Comparison of ENCODE assay signal across 1 cellular context in the genomic region with DNA sequence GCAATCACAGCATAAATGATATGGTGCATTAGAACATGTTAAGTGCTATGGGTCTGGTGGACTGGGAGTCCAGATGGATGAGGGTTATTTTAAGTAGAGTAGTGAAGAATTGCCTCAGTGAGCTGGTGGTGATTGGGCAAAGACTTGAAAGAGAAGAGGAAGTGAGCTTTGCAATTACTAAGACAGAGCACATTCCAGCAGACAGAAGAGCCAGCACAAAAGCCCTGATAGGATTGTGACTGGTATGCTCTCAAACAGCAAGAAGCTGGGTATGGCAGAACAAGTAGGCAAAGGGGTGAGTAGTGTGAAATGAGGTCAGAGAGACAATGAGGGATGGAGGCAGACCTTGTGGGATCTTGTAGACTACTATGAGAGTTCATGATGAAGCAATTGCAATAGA.
TF ChIP-seq lines count a peak whose summit lies in the region.

No MANE protein-coding gene starts in this region.

TF ChIP-seq in GM23338, 12 proteins besides CTCF, POLR2A, EP300 and RAD21 (continued from another document):
- TF ChIP-seq, protein P1, sequence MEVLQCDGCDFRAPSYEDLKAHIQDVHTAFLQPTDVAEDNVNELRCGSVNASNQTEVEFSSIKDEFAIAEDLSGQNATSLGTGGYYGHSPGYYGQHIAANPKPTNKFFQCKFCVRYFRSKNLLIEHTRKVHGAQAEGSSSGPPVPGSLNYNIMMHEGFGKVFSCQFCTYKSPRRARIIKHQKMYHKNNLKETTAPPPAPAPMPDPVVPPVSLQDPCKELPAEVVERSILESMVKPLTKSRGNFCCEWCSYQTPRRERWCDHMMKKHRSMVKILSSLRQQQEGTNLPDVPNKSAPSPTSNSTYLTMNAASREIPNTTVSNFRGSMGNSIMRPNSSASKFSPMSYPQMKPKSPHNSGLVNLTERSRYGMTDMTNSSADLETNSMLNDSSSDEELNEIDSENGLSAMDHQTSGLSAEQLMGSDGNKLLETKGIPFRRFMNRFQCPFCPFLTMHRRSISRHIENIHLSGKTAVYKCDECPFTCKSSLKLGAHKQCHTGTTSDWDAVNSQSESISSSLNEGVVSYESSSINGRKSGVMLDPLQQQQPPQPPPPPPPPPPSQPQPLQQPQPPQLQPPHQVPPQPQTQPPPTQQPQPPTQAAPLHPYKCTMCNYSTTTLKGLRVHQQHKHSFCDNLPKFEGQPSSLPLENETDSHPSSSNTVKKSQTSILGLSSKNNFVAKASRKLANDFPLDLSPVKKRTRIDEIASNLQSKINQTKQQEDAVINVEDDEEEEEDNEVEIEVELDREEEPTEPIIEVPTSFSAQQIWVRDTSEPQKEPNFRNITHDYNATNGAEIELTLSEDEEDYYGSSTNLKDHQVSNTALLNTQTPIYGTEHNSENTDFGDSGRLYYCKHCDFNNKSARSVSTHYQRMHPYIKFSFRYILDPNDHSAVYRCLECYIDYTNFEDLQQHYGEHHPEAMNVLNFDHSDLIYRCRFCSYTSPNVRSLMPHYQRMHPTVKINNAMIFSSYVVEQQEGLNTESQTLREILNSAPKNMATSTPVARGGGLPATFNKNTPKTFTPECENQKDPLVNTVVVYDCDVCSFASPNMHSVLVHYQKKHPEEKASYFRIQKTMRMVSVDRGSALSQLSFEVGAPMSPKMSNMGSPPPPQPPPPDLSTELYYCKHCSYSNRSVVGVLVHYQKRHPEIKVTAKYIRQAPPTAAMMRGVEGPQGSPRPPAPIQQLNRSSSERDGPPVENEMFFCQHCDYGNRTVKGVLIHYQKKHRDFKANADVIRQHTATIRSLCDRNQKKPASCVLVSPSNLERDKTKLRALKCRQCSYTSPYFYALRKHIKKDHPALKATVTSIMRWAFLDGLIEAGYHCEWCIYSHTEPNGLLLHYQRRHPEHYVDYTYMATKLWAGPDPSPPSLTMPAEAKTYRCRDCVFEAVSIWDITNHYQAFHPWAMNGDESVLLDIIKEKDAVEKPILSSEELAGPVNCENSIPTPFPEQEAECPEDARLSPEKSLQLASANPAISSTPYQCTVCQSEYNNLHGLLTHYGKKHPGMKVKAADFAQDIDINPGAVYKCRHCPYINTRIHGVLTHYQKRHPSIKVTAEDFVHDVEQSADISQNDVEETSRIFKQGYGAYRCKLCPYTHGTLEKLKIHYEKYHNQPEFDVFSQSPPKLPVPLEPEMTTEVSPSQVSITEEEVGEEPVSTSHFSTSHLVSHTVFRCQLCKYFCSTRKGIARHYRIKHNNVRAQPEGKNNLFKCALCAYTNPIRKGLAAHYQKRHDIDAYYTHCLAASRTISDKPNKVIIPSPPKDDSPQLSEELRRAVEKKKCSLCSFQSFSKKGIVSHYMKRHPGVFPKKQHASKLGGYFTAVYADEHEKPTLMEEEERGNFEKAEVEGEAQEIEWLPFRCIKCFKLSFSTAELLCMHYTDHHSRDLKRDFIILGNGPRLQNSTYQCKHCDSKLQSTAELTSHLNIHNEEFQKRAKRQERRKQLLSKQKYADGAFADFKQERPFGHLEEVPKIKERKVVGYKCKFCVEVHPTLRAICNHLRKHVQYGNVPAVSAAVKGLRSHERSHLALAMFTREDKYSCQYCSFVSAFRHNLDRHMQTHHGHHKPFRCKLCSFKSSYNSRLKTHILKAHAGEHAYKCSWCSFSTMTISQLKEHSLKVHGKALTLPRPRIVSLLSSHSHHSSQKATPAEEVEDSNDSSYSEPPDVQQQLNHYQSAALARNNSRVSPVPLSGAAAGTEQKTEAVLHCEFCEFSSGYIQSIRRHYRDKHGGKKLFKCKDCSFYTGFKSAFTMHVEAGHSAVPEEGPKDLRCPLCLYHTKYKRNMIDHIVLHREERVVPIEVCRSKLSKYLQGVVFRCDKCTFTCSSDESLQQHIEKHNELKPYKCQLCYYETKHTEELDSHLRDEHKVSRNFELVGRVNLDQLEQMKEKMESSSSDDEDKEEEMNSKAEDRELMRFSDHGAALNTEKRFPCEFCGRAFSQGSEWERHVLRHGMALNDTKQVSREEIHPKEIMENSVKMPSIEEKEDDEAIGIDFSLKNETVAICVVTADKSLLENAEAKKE (CRISPR knock-in tag; IDR thresholded peaks at IDR 0.05) = no peak
- TF ChIP-seq ZNF114 (CRISPR knock-in tag; IDR thresholded peaks at IDR 0.05) = no peak
- no peak for TF ChIP-seq STAT1 (IDR thresholded peaks at IDR 0.05; ENCODE audit: unreplicated experiment)
- TF ChIP-seq NANOG (IDR thresholded peaks at IDR 0.05; ENCODE audit: borderline replicate concordance) = no peak
- TF ChIP-seq JUNB (IDR thresholded peaks at IDR 0.05; ENCODE audit: unreplicated experiment) = no peak
- no peak for TF ChIP-seq EZH2phosphoT487 (IDR thresholded peaks at IDR 0.05; ENCODE audit: unreplicated experiment)
